In genomic region chr6:145051661-145052060, GRCh38 we compare ENCODE assay signal across 29 cellular contexts.
DNase-seq lines count a peak whose midpoint lies in the region; ATAC-seq, FAIRE-seq and TF ChIP-seq lines count a peak whose summit lies in the region.
"Had no signal": no experiment of that assay in that cellular context is flagged by ENCODE, and none has a peak within 500 bp of the region (broad histone marks: within the 10 kb centered on the region; RNA-seq: fewer than 3 reads in every experiment).

No MANE protein-coding gene starts in this region.

- H3K9me3 ChIP-seq in H1 (ENCODE audit: insufficient read depth in 2 of 2, low read depth in 1 of 2, low read length in 1 of 2) = no peaks in the 10 kb centered on the region
- no peaks in the 10 kb centered on the region for H3K9me3 ChIP-seq in osteoblast (ENCODE audit: low read depth, low read length)
- H3K9me3 ChIP-seq in smooth muscle cell (replicated peaks; ENCODE audit: low read depth) = no peaks in the 10 kb centered on the region
- H3K9me3 ChIP-seq: BLaER1, pancreas, right atrium auricular region, spleen, transverse colon had no signal

- H3K79me2 ChIP-seq in H1 (ENCODE audit: control insufficient read depth in 1 of 2, insufficient read depth in 2 of 2, low read length in 2 of 2) = no peaks in the 10 kb centered on the region
- no peaks in the 10 kb centered on the region for H3K79me2 ChIP-seq in osteoblast (ENCODE audit: insufficient read depth, low read length)
- H3K79me2 ChIP-seq in smooth muscle cell (ENCODE audit: low read depth) = no peaks in the 10 kb centered on the region

- H4K91ac ChIP-seq in H1 (replicated peaks; ENCODE audit: insufficient read length, low read length) = no peak overlapping the region

- H2BK120ac ChIP-seq in H1 (replicated peaks; ENCODE audit: low read depth, low read length) = no peak overlapping the region

- DNase-seq in EL = peak; percentile 24
- peak; percentile 44 for DNase-seq in M059J (ENCODE audit: low read depth)
- no peak for DNase-seq in H1 (ENCODE audit: low read depth in 1 of 2, low spot score in 2 of 2)
- DNase-seq in osteoblast (ENCODE audit: insufficient read length, low spot score, missing footprints) = peak; percentile 62
- no peak for DNase-seq in Kasumi-1 (lab: John Stamatoyannopoulos, UW)
- no peak for DNase-seq in GM13976 (ENCODE audit: low spot score)
- DNase-seq in smooth muscle cell (lab: John Stamatoyannopoulos, UW; ENCODE audit: unreplicated experiment) = no peak
- DNase-seq: activated CD4-positive, alpha-beta memory T cell treated with anti-CD3 and anti-CD28 coated beads, Interleukin-2, amount 10 ng/mL, durations not matched to agents 7 days and 5 days; activated CD4-positive, alpha-beta T cell treated with anti-CD3 and anti-CD28 coated beads for 1 hour; amygdala; HCEC 1CT; hypothalamus; left colon; NCI-H1417 treated with DMSO at 0.1 percent for 48 hours; NCI-H2029 treated with DMSO at 0.1 percent for 48 hours; NCI-H345; NCI-H748 treated with DMSO at 0.1 percent for 48 hours; pancreas; SHP77; spleen; stimulated activated CD8-positive, alpha-beta memory T cell treated with anti-CD3 and anti-CD28 coated beads, Interleukin-4, amount 100 ng/mL, for 48 hours; T-helper 2 cell; transverse colon had no signal

- H2BK20ac ChIP-seq in H1 (ENCODE audit: low read length) = no peak overlapping the region

- H2BK15ac ChIP-seq in H1 (ENCODE audit: low read length) = no peak overlapping the region

- no peaks in the 10 kb centered on the region for H3K23me2 ChIP-seq in H1 (ENCODE audit: low read depth, low read length)

- H3K27me3 ChIP-seq in H1 (replicated peaks in 1 of 4; ENCODE audit: control insufficient read depth in 3 of 4, extremely low read depth in 1 of 4, insufficient read depth in 3 of 4, low read length in 3 of 4) (no peaks in the 10 kb centered on the region), osteoblast (ENCODE audit: insufficient read depth, low read length) (no peaks in the 10 kb centered on the region), smooth muscle cell (ENCODE audit: low read depth) (no peaks in the 10 kb centered on the region)
- H3K27me3 ChIP-seq: BLaER1, pancreas, right atrium auricular region, spleen, transverse colon had no signal

- H3K9ac ChIP-seq in H1 (replicated peaks in 1 of 4; ENCODE audit: extremely low read depth in 1 of 4, low read depth in 3 of 4, low read length in 3 of 4) (no peak overlapping the region), smooth muscle cell (ENCODE audit: low read depth) (no peak overlapping the region)
- H3K9ac ChIP-seq: BLaER1 had no signal

- no peak for ATAC-seq in HG03521 (IDR thresholded peaks at IDR 0.05; ENCODE audit: unreplicated experiment)
- ATAC-seq: left colon, Panc1, pancreas had no signal

- H3K4ac ChIP-seq in H1 (replicated peaks; ENCODE audit: insufficient read length, low read depth, low read length) = no peak overlapping the region

- TF ChIP-seq POLR2A in H1 (IDR thresholded peaks at IDR 0.05; ENCODE audit: control extremely low read depth in 1 of 2, low read depth in 2 of 2, low read length in 2 of 2) = no peak

- no peak for FAIRE-seq in H1 (lab: Jason Lieb, UNC)
- FAIRE-seq: endothelial cell of umbilical vein, GM12892, pancreas had no signal

- no peak overlapping the region for H2BK12ac ChIP-seq in H1 (ENCODE audit: low read depth, low read length)

- H3K4me3 ChIP-seq in H1 (ENCODE audit: extremely low read depth in 1 of 4, insufficient read depth in 2 of 4, low read depth in 3 of 4, low read length in 4 of 4) (no peak overlapping the region), osteoblast (ENCODE audit: insufficient read depth, low read length) (no peak overlapping the region), smooth muscle cell (no peak overlapping the region)
- H3K4me3 ChIP-seq: BLaER1, pancreas, right atrium auricular region, spleen, transverse colon had no signal

- H4K8ac ChIP-seq in H1 (ENCODE audit: extremely low read depth, insufficient read depth, low read length) = no peak overlapping the region

- CTCF ChIA-PET in H1 (lab: Charles Lee; ENCODE audit: partially characterized antibody) = interaction anchor here (1.0 to 1.7 kb wide), 2 partner anchors 9 to 11 kb away, joined by 3 to 5 read pairs; no protein-coding TSS in a partner anchor

- H3F3A ChIP-seq in smooth muscle cell (ENCODE audit: low read depth) = no peaks in the 10 kb centered on the region

- H3K79me1 ChIP-seq in H1 (ENCODE audit: low read depth, low read length) = no peaks in the 10 kb centered on the region

- no peak overlapping the region for H2BK5ac ChIP-seq in H1 (ENCODE audit: low read depth, low read length)

- H3K23ac ChIP-seq in H1 (ENCODE audit: insufficient read length) = no peak overlapping the region

- no peak overlapping the region for H2AK5ac ChIP-seq in H1 (ENCODE audit: low read depth, low read length)

- H4K20me1 ChIP-seq in H1 (replicated peaks in 1 of 2; ENCODE audit: control insufficient read depth in 1 of 2, insufficient read depth in 2 of 2, low read length in 2 of 2) (no peaks in the 10 kb centered on the region), osteoblast (ENCODE audit: insufficient read depth, low read length) (no peaks in the 10 kb centered on the region), smooth muscle cell (ENCODE audit: low read depth) (no peaks in the 10 kb centered on the region)
- H4K20me1 ChIP-seq: BLaER1 had no signal

- in situ Hi-C loops in GM13976 (cut with MboI; ENCODE audit: low sequenced_read_pairs, unreplicated experiment) = no loop called here

- WGBS in H1 (ENCODE audit: extremely low coverage in 1 of 2, insufficient coverage in 1 of 2, insufficient read length in 1 of 2, insufficient replicate concordance in 2 of 2, low coverage in 1 of 2, low lambda C conversion rate in 2 of 2, missing lambda C conversion rate in 1 of 2), 2 experiments = 83% methylated on average over 2 of the region's 2 CpGs; no CpG with 5 or more reads in 1 of the 2 experiments
- 81% methylated on average over 2 of the region's 2 CpGs for WGBS in smooth muscle cell (ENCODE audit: low lambda C conversion rate)

- H3K4me2 ChIP-seq in H1 (ENCODE audit: insufficient read depth in 1 of 2, low read depth in 2 of 2, low read length in 2 of 2) (no peak overlapping the region), osteoblast (ENCODE audit: insufficient read depth, low read length) (no peak overlapping the region), smooth muscle cell (no peak overlapping the region)
- H3K4me2 ChIP-seq: BLaER1 had no signal

- TF ChIP-seq CTCF in H1 (IDR thresholded peaks at IDR 0.05; ENCODE audit: control extremely low read depth in 1 of 3, insufficient read depth in 1 of 3, low read depth in 1 of 3, low read length in 3 of 3) (no peak), osteoblast (IDR thresholded peaks at IDR 0.05; ENCODE audit: extremely low read depth, low read depth, low read length) (no peak), GM13976 (IDR thresholded peaks at IDR 0.05; ENCODE audit: borderline replicate concordance, control extremely low read depth, extremely low read depth, insufficient read depth, missing control alignments) (no peak), smooth muscle cell (IDR thresholded peaks at IDR 0.05; ENCODE audit: borderline replicate concordance, insufficient read depth, poor library complexity, severe bottlenecking) (no peak)

- TF ChIP-seq RAD21 in H1 (IDR thresholded peaks at IDR 0.05 in 1 of 2, conservative IDR thresholded peaks at IDR 0.05 in 1 of 2; ENCODE audit: low read depth in 2 of 2, low read length in 2 of 2) = no peak

- no peaks in the 10 kb centered on the region for H3K4me1 ChIP-seq in H1 (replicated peaks in 1 of 4; ENCODE audit: control insufficient read depth in 3 of 4, insufficient read depth in 4 of 4, low read length in 3 of 4)
- H3K4me1 ChIP-seq in osteoblast (ENCODE audit: insufficient read depth, low read length) = no peaks in the 10 kb centered on the region
- no peaks in the 10 kb centered on the region for H3K4me1 ChIP-seq in smooth muscle cell (ENCODE audit: low read depth)
- H3K4me1 ChIP-seq: BLaER1, pancreas, right atrium auricular region, spleen, transverse colon had no signal

- H3K36me3 ChIP-seq in H1 (ENCODE audit: control insufficient read depth in 2 of 4, insufficient read depth in 4 of 4, low read length in 3 of 4) (no peaks in the 10 kb centered on the region; a peak in 1 of 8 replicates), osteoblast (ENCODE audit: insufficient read depth, low read length) (no peaks in the 10 kb centered on the region), smooth muscle cell (ENCODE audit: low read depth) (no peaks in the 10 kb centered on the region)
- H3K36me3 ChIP-seq: BLaER1, pancreas, right atrium auricular region, spleen, transverse colon had no signal

- no peak for TF ChIP-seq EP300 in H1 (IDR thresholded peaks at IDR 0.05; ENCODE audit: borderline replicate concordance in 1 of 2, low read depth in 2 of 2, low read length in 2 of 2)

- H3K27ac ChIP-seq in H1 (ENCODE audit: low read depth, low read length) = no peak overlapping the region
- no peak overlapping the region for H3K27ac ChIP-seq in osteoblast (ENCODE audit: low read depth, low read length)
- no peak overlapping the region for H3K27ac ChIP-seq in smooth muscle cell (ENCODE audit: low read depth)
- H3K27ac ChIP-seq: BLaER1, pancreas, right atrium auricular region, spleen, transverse colon had no signal

- no peak overlapping the region for H3K18ac ChIP-seq in H1 (ENCODE audit: extremely low read depth, low read length)

- POLR2A ChIA-PET in H1 (lab: Charles Lee; ENCODE audit: partially characterized antibody) = no interaction called here

- H4K5ac ChIP-seq in H1 (ENCODE audit: insufficient read length, low read depth, low read length) = no peak overlapping the region

- no peak overlapping the region for H3K14ac ChIP-seq in H1 (ENCODE audit: insufficient read length)

- H3K56ac ChIP-seq in H1 (replicated peaks; ENCODE audit: insufficient read length, low read depth, low read length) = no peak overlapping the region

- H2AFZ ChIP-seq in H1 (ENCODE audit: low read length) = no peak overlapping the region
- H2AFZ ChIP-seq in osteoblast (ENCODE audit: low read length) = peak overlapping the region; percentile 9
- no peak overlapping the region for H2AFZ ChIP-seq in smooth muscle cell (ENCODE audit: low read depth)

TF ChIP-seq in H1, 55 proteins besides CTCF, POLR2A, EP300 and RAD21:
- TF ChIP-seq TBP (IDR thresholded peaks at IDR 0.05; ENCODE audit: low read depth, low read length) (no peak), HDAC2 (IDR thresholded peaks at IDR 0.05; ENCODE audit: borderline replicate concordance in 1 of 2, low read depth in 2 of 2, low read length in 2 of 2) (no peak), YY1 (IDR thresholded peaks at IDR 0.05; ENCODE audit: low read depth, low read length) (no peak), ATF3 (IDR thresholded peaks at IDR 0.05; ENCODE audit: insufficient read depth, low read depth, low read length) (0 out of 2 replicates have a peak, but pooled peaks have one; percentile 21), CEBPB (IDR thresholded peaks at IDR 0.05; ENCODE audit: low read depth, low read length) (peak; percentile 74; the same call in 1 of the 2 replicates), BCL11A (IDR thresholded peaks at IDR 0.05; ENCODE audit: low read depth in 2 of 2, low read length in 2 of 2) (no peak), SIX5 (IDR thresholded peaks at IDR 0.05; ENCODE audit: low read depth, low read length) (no peak)

Comparison
In these comparisons a context has a peak if more than half of its experiments do, and no peak if none do; other contexts are left out.
1. DNase-seq: peak in EL (single experiment), M059J (single experiment) and osteoblast (single experiment); none in H1 (0 of 2), Kasumi-1 (0 of 2), GM13976 (single experiment) and smooth muscle cell (single experiment).